20 cellular contexts compared by ENCODE assay signal in the genomic region with DNA sequence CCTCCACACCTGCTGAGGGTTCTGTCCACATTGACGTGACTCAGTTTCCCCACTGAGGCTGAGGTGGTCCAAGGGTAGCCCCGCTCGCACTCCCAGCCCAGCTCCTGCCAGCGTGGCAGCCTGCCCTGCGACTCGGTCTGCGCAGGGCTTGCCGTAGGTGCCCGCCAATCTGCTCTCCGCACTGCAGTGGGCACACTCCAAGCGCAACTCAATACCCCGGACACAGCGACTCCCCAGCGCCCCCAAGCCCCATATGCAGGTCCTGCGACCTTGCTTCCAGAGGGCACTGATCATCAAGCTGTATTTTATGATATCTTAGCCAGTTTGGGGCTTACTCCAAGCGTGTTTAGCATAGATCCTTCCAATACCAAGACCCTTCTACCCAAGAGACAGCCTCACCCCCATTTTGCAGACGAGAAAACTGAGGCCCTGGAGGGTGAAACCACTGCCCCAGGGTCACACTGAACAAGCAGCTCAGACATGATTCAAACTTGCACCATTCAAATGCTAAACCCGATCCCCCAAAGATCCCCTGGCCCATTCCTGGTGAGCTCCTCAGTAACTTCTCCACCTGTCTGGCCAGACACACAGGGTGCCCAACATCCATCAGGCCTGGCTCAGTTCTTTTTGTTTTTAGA.
"Had no signal": no experiment of that assay in that cellular context is flagged by ENCODE, and none has a peak within 500 bp of the region (broad histone marks: within the 10 kb centered on the region; RNA-seq: fewer than 3 reads in every experiment).

No MANE protein-coding gene starts in this region.

- DNase-seq: activated CD4-positive, alpha-beta T cell treated with anti-CD3 and anti-CD28 coated beads, Interleukin-2, amount 50 U/mL, for 48 hours; activated naive CD4-positive, alpha-beta T cell; activated naive CD8-positive, alpha-beta T cell treated with anti-CD3 and anti-CD28 coated beads, Interleukin-2, amount 10 ng/mL, durations not matched to agents 7 days and 5 days; amygdala; body of pancreas; caudate nucleus; gastrocnemius medialis; midbrain; occipital lobe; stimulated activated CD4-positive, alpha-beta T cell treated with anti-CD3 and anti-CD28 coated beads, Interleukin-12 subunit alpha, Interleukin-12 subunit beta, amount 100 ng/mL, for 4 hours; stimulated activated CD4-positive, alpha-beta T cell treated with anti-CD3 and anti-CD28 coated beads, Interleukin-1b, Interleukin-23, amount 100 ng/mL, for 48 hours; stimulated activated CD8-positive, alpha-beta memory T cell treated with anti-CD3 and anti-CD28 coated beads, Interleukin-4, amount 100 ng/mL, for 48 hours; stimulated activated naive CD8-positive, alpha-beta T cell treated with anti-CD3 and anti-CD28 coated beads, Interleukin-15, Interleukin-2, amounts not matched to agents 100 U/mL and 50 U/mL, for 24 hours; substantia nigra; T-helper 17 cell; tibial artery; WERI-Rb-1 had no signal

- H3K4me3 ChIP-seq: body of pancreas, gastrocnemius medialis, heart left ventricle, left lung, tibial artery had no signal

- H3K4me1 ChIP-seq: body of pancreas, left lung had no signal

- ATAC-seq: body of pancreas; gastrocnemius medialis; heart left ventricle; left lung; stimulated activated naive CD8-positive, alpha-beta T cell treated with anti-CD3 and anti-CD28 coated beads, Interleukin-15, Interleukin-2, amounts not matched to agents 100 U/mL and 50 U/mL, for 24 hours; T-helper 17 cell had no signal

- H3K4me1 Mint-ChIP-seq: nephron had no signal

- H3K4me3 Mint-ChIP-seq: activated naive CD8-positive, alpha-beta T cell treated with anti-CD3 and anti-CD28 coated beads, Interleukin-2, amount 10 ng/mL, durations not matched to agents 7 days and 5 days; nephron; T-helper 17 cell had no signal

- H3K36me3 Mint-ChIP-seq: activated naive CD8-positive, alpha-beta T cell treated with anti-CD3 and anti-CD28 coated beads, Interleukin-2, amount 10 ng/mL, durations not matched to agents 7 days and 5 days had no signal

- H3K27ac Mint-ChIP-seq: activated naive CD8-positive, alpha-beta T cell treated with anti-CD3 and anti-CD28 coated beads, Interleukin-2, amount 10 ng/mL, durations not matched to agents 7 days and 5 days; nephron; T-helper 17 cell had no signal

- H3K9me3 Mint-ChIP-seq: nephron had no signal

- H3K27ac ChIP-seq: body of pancreas, gastrocnemius medialis, heart left ventricle, left lung, tibial artery, WERI-Rb-1 had no signal
